ENCODE assay signal across 9 cellular contexts in genomic region chr20:51639206-51639832, GRCh38.
DNase-seq lines count a peak whose midpoint lies in the region; TF ChIP-seq lines count a peak whose summit lies in the region.
"Had no signal": no experiment of that assay in that cellular context is flagged by ENCODE, and none has a peak within 500 bp of the region (broad histone marks: within the 10 kb centered on the region; RNA-seq: fewer than 3 reads in every experiment).

No MANE protein-coding gene starts in this region.

- no peaks in the 10 kb centered on the region for H3K36me3 ChIP-seq in SU-DHL-6 (ENCODE audit: low read length)
- peaks cover 0 to 10% of the 10 kb centered on the region in 2 donors for H3K36me3 ChIP-seq in ascending aorta

- no peak overlapping the region for H3K9ac ChIP-seq in SU-DHL-6 (ENCODE audit: low read length)
- H3K9ac ChIP-seq: BLaER1 had no signal

- H3K27ac ChIP-seq in SU-DHL-6 (ENCODE audit: low read depth, low read length): no peak overlapping the region
- no peak overlapping the region for H3K27ac ChIP-seq in ascending aorta
- H3K27ac ChIP-seq: BLaER1 had no signal

- H3K4me3 ChIP-seq in SU-DHL-6 (ENCODE audit: insufficient read depth, low read length, poor library complexity, severe bottlenecking): no peak overlapping the region
- H3K4me3 ChIP-seq in ascending aorta: no peak overlapping the region
- H3K4me3 ChIP-seq: BLaER1 had no signal

- H4K20me1 ChIP-seq in SU-DHL-6 (ENCODE audit: low read depth, low read length): no peaks in the 10 kb centered on the region
- H4K20me1 ChIP-seq: BLaER1 had no signal

- TF ChIP-seq CTCF in LNCAP (IDR thresholded peaks at IDR 0.05) (peak; percentile 79), SU-DHL-6 (IDR thresholded peaks at IDR 0.05; ENCODE audit: insufficient read depth, low read length, poor library complexity, severe bottlenecking) (peak; percentile 45), ascending aorta (IDR thresholded peaks at IDR 0.05) (peak; percentile 67 to 84 (median 75))

- no peaks in the 10 kb centered on the region for H3K27me3 ChIP-seq in SU-DHL-6 (ENCODE audit: low read length)
- no peaks in the 10 kb centered on the region for H3K27me3 ChIP-seq in ascending aorta
- H3K27me3 ChIP-seq: BLaER1 had no signal

- H2AFZ ChIP-seq in SU-DHL-6 (ENCODE audit: low read depth, low read length, severe bottlenecking): no peak overlapping the region

- no peaks in the 10 kb centered on the region for H3K9me3 ChIP-seq in SU-DHL-6 (ENCODE audit: insufficient read depth, low read length)
- no peaks in the 10 kb centered on the region for H3K9me3 ChIP-seq in ascending aorta
- H3K9me3 ChIP-seq: BLaER1 had no signal

- no peaks in the 10 kb centered on the region for H3K9me2 ChIP-seq in SU-DHL-6 (replicated peaks; ENCODE audit: insufficient read depth, low read length)

- intact Hi-C loops in ascending aorta (cut with DNase I): loop anchor here (1.0 to 5.0 kb wide), 2 partner anchors 328 to 444 kb away; no protein-coding TSS in a partner anchor

- no peaks in the 10 kb centered on the region for H3F3A ChIP-seq in SU-DHL-6 (ENCODE audit: insufficient read depth)

- DNase-seq in DMS53 (lab: John Stamatoyannopoulos, UW) (peak; percentile 43), DMS53 treated with DMSO at 0.1 percent for 48 hours (lab: John Stamatoyannopoulos, UW; ENCODE audit: unreplicated experiment) (no peak), ascending aorta (ENCODE audit: low spot score in 2 of 2) (peak in 1 of 2 donors; percentile 71), hypothalamus (lab: John Stamatoyannopoulos, UW) (peak in 34 of 51 donors; percentile 4 to 65 (median 24)), smooth muscle cell of the brain vasculature (ENCODE audit: low read depth, low spot score) (peak; percentile 50)
- no peak for DNase-seq in central memory CD4-positive, alpha-beta T cell

- H3K4me1 ChIP-seq in ascending aorta: no peaks in the 10 kb centered on the region

- H3K4me2 ChIP-seq in SU-DHL-6 (ENCODE audit: low read depth, low read length, poor library complexity, severe bottlenecking): peak overlapping the region; percentile 16
- H3K4me2 ChIP-seq: BLaER1 had no signal

- H3K79me2 ChIP-seq in SU-DHL-6 (ENCODE audit: insufficient read depth, low read length): no peaks in the 10 kb centered on the region

Comparison
In these comparisons a context has a peak if more than half of its experiments do, and no peak if none do; other contexts are left out.
1. DNase-seq: peak in DMS53 (single experiment), hypothalamus (34 of 51) and smooth muscle cell of the brain vasculature (single experiment); none in DMS53 treated with DMSO at 0.1 percent for 48 hours (single experiment) and central memory CD4-positive, alpha-beta T cell (single experiment).
2. Peak in every context shown above with its lines, with median percentiles within 50 percentile points of each other: CTCF ChIP-seq.